ENCODE assay signal across 8 cellular contexts in the genomic region with DNA sequence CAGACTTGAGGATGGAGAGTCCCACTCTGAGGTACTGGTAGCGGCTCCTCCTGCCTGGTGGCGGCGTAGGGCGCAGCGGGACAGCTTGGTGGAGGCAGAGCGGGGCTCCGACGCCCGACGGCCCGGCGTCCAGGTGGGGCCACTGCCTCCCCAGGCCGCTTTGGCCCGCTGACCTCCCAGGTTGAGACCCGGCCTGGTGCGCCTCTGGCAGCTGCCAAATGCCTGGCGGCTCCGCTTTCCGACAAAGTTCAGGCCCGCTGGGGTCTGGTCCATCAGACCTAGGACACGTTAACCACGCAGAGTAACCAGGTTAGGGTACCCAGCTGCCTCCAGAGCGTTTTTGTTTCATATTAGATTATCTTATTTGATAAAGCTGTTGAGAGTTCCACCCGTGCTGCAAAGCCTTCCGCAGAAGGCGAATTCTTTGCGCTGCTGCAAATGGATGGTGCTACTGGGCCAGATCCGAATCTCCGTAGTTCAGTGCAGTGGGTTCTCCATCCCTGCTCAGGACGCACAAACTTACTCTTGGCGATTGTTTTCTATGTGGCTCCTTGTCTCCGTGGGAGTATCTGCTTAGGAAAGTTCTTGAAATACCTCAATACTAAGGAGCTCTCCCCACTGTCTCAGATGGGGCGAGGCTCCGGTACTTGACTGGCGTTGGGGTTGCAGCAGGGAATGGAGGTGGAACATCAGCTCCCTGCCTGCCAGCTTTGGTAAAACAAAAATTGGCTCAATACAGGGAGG. TPM values are rescaled to one million over a fixed set of nuclear protein-coding genes. Genes with fewer than 3 reads are reported as not detected.
DNase-seq lines count a peak whose midpoint lies in the region; ATAC-seq and TF ChIP-seq lines count a peak whose summit lies in the region.

No MANE protein-coding gene starts in this region.

- peak; percentile 2 for DNase-seq in stimulated activated CD4-positive, alpha-beta T cell treated with anti-CD3 and anti-CD28 coated beads, Interleukin-1b, Interleukin-23, amount 100 ng/mL, for 48 hours
- no peak for DNase-seq in stimulated activated CD4-positive, alpha-beta T cell treated with anti-CD3 and anti-CD28 coated beads, Interleukin-4, amount 100 ng/mL, for 4 hours
- DNase-seq in activated T-helper 1 cell treated with anti-CD3 and anti-CD28 coated beads, Interleukin-12 subunit alpha, Interleukin-12 subunit beta, Interleukin-2, Interleukin-4 antibody, amounts not matched to agents 30 ng/mL and 10 ng/mL and 1 ng/mL, durations not matched to agents 14 hours and 24 hours and 36 hours (ENCODE audit: low spot score): no peak
- peak; percentile 67 for DNase-seq in glutamatergic neuron
- DNase-seq in posterior cingulate gyrus: peak; percentile 23 to 89 (median 44)
- no peak for DNase-seq in LoVo (ENCODE audit: low spot score)

- peaks cover 3% of the 10 kb centered on the region for H3K36me3 Mint-ChIP-seq in activated T-helper 1 cell treated with anti-CD3 and anti-CD28 coated beads, Interleukin-12 subunit alpha, Interleukin-12 subunit beta, Interleukin-2, Interleukin-4 antibody, amounts not matched to agents 30 ng/mL and 10 ng/mL and 1 ng/mL, durations not matched to agents 14 hours and 24 hours and 36 hours (ENCODE audit: low read depth)
- H3K36me3 Mint-ChIP-seq in glutamatergic neuron (ENCODE audit: unreplicated experiment): no peaks in the 10 kb centered on the region

- ATAC-seq in HG02763 (IDR thresholded peaks at IDR 0.05; ENCODE audit: unreplicated experiment) (no peak), GM19395 (IDR thresholded peaks at IDR 0.05; ENCODE audit: unreplicated experiment) (no peak)

- peak overlapping the region; percentile 21 for H3K27ac Mint-ChIP-seq in activated T-helper 1 cell treated with anti-CD3 and anti-CD28 coated beads, Interleukin-12 subunit alpha, Interleukin-12 subunit beta, Interleukin-2, Interleukin-4 antibody, amounts not matched to agents 30 ng/mL and 10 ng/mL and 1 ng/mL, durations not matched to agents 14 hours and 24 hours and 36 hours
- H3K27ac Mint-ChIP-seq in glutamatergic neuron (ENCODE audit: unreplicated experiment): no peak overlapping the region

- H3K9me3 Mint-ChIP-seq in activated T-helper 1 cell treated with anti-CD3 and anti-CD28 coated beads, Interleukin-12 subunit alpha, Interleukin-12 subunit beta, Interleukin-2, Interleukin-4 antibody, amounts not matched to agents 30 ng/mL and 10 ng/mL and 1 ng/mL, durations not matched to agents 14 hours and 24 hours and 36 hours: no peaks in the 10 kb centered on the region
- peaks cover 2% of the 10 kb centered on the region for H3K9me3 Mint-ChIP-seq in glutamatergic neuron (ENCODE audit: unreplicated experiment)

- peak overlapping the region; percentile 70 for H3K4me3 Mint-ChIP-seq in activated T-helper 1 cell treated with anti-CD3 and anti-CD28 coated beads, Interleukin-12 subunit alpha, Interleukin-12 subunit beta, Interleukin-2, Interleukin-4 antibody, amounts not matched to agents 30 ng/mL and 10 ng/mL and 1 ng/mL, durations not matched to agents 14 hours and 24 hours and 36 hours
- H3K4me3 Mint-ChIP-seq in glutamatergic neuron (ENCODE audit: unreplicated experiment): peak overlapping the region; percentile 89

- peaks cover 37% of the 10 kb centered on the region for H3K27me3 Mint-ChIP-seq in activated T-helper 1 cell treated with anti-CD3 and anti-CD28 coated beads, Interleukin-12 subunit alpha, Interleukin-12 subunit beta, Interleukin-2, Interleukin-4 antibody, amounts not matched to agents 30 ng/mL and 10 ng/mL and 1 ng/mL, durations not matched to agents 14 hours and 24 hours and 36 hours (ENCODE audit: insufficient read depth)
- peaks cover 9% of the 10 kb centered on the region for H3K27me3 Mint-ChIP-seq in glutamatergic neuron (ENCODE audit: unreplicated experiment)

- H3K4me1 Mint-ChIP-seq in activated T-helper 1 cell treated with anti-CD3 and anti-CD28 coated beads, Interleukin-12 subunit alpha, Interleukin-12 subunit beta, Interleukin-2, Interleukin-4 antibody, amounts not matched to agents 30 ng/mL and 10 ng/mL and 1 ng/mL, durations not matched to agents 14 hours and 24 hours and 36 hours (ENCODE audit: low read depth): peaks cover 9% of the 10 kb centered on the region
- H3K4me1 Mint-ChIP-seq in glutamatergic neuron (ENCODE audit: low read depth, unreplicated experiment): peaks cover 4% of the 10 kb centered on the region

- no peak for TF ChIP-seq CTCF in glutamatergic neuron (IDR thresholded peaks at IDR 0.05; ENCODE audit: partially characterized antibody, unreplicated experiment)

- intact Hi-C loops in activated T-helper 1 cell treated with anti-CD3 and anti-CD28 coated beads, Interleukin-12 subunit alpha, Interleukin-12 subunit beta, Interleukin-2, Interleukin-4 antibody, amounts not matched to agents 30 ng/mL and 10 ng/mL and 1 ng/mL, durations not matched to agents 14 hours and 24 hours and 36 hours (cut with micrococcal nuclease): loop anchor here (5.0 kb wide), 1 partner anchor 953 kb away; the partner anchor contains the start of gene STK39
- intact Hi-C loops in posterior cingulate gyrus (cut with DNase I): no loop called here

RNA-seq across cellular contexts. Expression of gene B3GALT1, which starts 1.4 kb away (rescaled TPM):
- not detected in 2 replicates for total RNA-seq in activated T-helper 1 cell treated with anti-CD3 and anti-CD28 coated beads, Interleukin-12 subunit alpha, Interleukin-12 subunit beta, Interleukin-2, Interleukin-4 antibody, amounts not matched to agents 30 ng/mL and 10 ng/mL and 1 ng/mL, durations not matched to agents 14 hours and 24 hours and 36 hours
- total RNA-seq in glutamatergic neuron (ENCODE audit: unreplicated experiment): 2.4 TPM

Comparison
In these comparisons a context has a peak if more than half of its experiments do, and no peak if none do; other contexts are left out.
1. DNase-seq: peak in stimulated activated CD4-positive, alpha-beta T cell treated with anti-CD3 and anti-CD28 coated beads, Interleukin-1b, Interleukin-23, amount 100 ng/mL, for 48 hours (single experiment), glutamatergic neuron (single experiment) and posterior cingulate gyrus (10 of 10); none in stimulated activated CD4-positive, alpha-beta T cell treated with anti-CD3 and anti-CD28 coated beads, Interleukin-4, amount 100 ng/mL, for 4 hours (0 of 2), activated T-helper 1 cell treated with anti-CD3 and anti-CD28 coated beads, Interleukin-12 subunit alpha, Interleukin-12 subunit beta, Interleukin-2, Interleukin-4 antibody, amounts not matched to agents 30 ng/mL and 10 ng/mL and 1 ng/mL, durations not matched to agents 14 hours and 24 hours and 36 hours (single experiment) and LoVo (single experiment).